15 cellular contexts compared by ENCODE assay signal in the genomic region with DNA sequence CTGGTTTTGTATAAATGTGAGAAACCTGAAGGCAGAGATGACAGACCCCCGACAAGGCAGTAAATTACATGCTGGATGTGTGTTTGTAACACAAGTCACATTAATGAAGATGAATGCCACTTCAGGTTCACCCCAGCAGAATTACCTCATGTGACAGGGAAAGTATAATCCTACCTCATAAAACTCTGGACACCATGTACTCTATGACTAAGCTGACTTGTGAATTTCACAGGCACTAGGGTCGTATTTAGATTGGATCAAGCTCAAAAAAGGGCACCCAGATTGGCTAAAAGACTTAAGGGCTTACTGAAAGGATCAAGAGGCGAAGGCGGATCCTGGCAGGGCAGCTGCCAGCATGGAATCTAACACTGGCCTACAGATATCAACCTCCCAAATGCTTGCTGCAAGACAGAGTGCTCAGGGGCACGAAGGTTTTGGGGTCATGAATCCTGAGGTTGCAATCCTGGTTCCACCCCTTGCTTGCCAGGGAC.
A peak's percentile ranks its signal among the peaks of the same experiment; 100 is the strongest.
DNase-seq lines count a peak whose midpoint lies in the region; ATAC-seq and TF ChIP-seq lines count a peak whose summit lies in the region.
"Had no signal": no experiment of that assay in that cellular context is flagged by ENCODE, and none has a peak within 500 bp of the region (broad histone marks: within the 10 kb centered on the region; RNA-seq: fewer than 3 reads in every experiment).

No MANE protein-coding gene starts in this region.

- POLR2A ChIA-PET in CD4-positive, alpha-beta T cell (lab: Charles Lee) = no interaction called here
- POLR2A ChIA-PET in HEK293T (lab: Yijun Ruan, JAX) = interaction anchor here (0.6 to 1.8 kb wide), 7 partner anchors 8 to 214 kb away, joined by 3 to 4 read pairs (median 3); no protein-coding TSS in a partner anchor
- POLR2A ChIA-PET in naive thymus-derived CD4-positive, alpha-beta T cell (lab: Charles Lee) = no interaction called here

- H4K8ac ChIP-seq in trophoblast cell (ENCODE audit: low read depth, low read length) = no peak overlapping the region

- no peak overlapping the region for H3K14ac ChIP-seq in trophoblast cell (ENCODE audit: low read length)

- no peaks in the 10 kb centered on the region for H3K79me2 ChIP-seq in trophoblast cell (ENCODE audit: control insufficient read depth, insufficient read depth, low read length, poor library complexity)

- no peaks in the 10 kb centered on the region for H3K9me3 Mint-ChIP-seq in CD4-positive, alpha-beta T cell
- H3K9me3 Mint-ChIP-seq in mesothelial cell of epicardium (no peaks in the 10 kb centered on the region), glutamatergic neuron (ENCODE audit: unreplicated experiment) (peaks cover 2% of the 10 kb centered on the region)
- peaks cover 0 to 1% (median 0%) of the 10 kb centered on the region in 11 donors for H3K9me3 Mint-ChIP-seq in naive thymus-derived CD4-positive, alpha-beta T cell
- H3K9me3 Mint-ChIP-seq: IgD-negative memory B cell had no signal

- H4K91ac ChIP-seq in trophoblast cell (ENCODE audit: low read depth, low read length) = no peak overlapping the region

- H3K4me3 ChIP-seq in adipocyte (ENCODE audit: low read length) (no peak overlapping the region), trophoblast cell (ENCODE audit: low read depth, low read length) (no peak overlapping the region)
- no peak overlapping the region for H3K4me3 ChIP-seq in naive thymus-derived CD4-positive, alpha-beta T cell (ENCODE audit: low read length)
- H3K4me3 ChIP-seq: BLaER1 treated with 17β-estradiol and CSF1 and Interleukin-3, amounts not matched to agents 10 nM and 100 nM; body of pancreas; HAP-1 had no signal

- H3K27ac ChIP-seq in CD4-positive, alpha-beta T cell (ENCODE audit: low read depth, low read length) = no peak overlapping the region
- no peak overlapping the region for H3K27ac ChIP-seq in naive thymus-derived CD4-positive, alpha-beta T cell (ENCODE audit: low read depth, low read length)
- no peak overlapping the region for H3K27ac ChIP-seq in trophoblast cell (ENCODE audit: low read depth, low read length)
- H3K27ac ChIP-seq: BLaER1 treated with 17β-estradiol and CSF1 and Interleukin-3, amounts not matched to agents 10 nM and 100 nM; body of pancreas had no signal

- no peak overlapping the region for H2AFZ ChIP-seq in trophoblast cell (ENCODE audit: insufficient read depth, low read length, poor library complexity)

- no peak overlapping the region for H3K4me2 ChIP-seq in trophoblast cell (ENCODE audit: low read length)
- H3K4me2 ChIP-seq: BLaER1 treated with 17β-estradiol and CSF1 and Interleukin-3, amounts not matched to agents 10 nM and 100 nM had no signal

- no peak for DNase-seq in CD4-positive, alpha-beta T cell
- DNase-seq in HEK293T (ENCODE audit: extremely low spot score) (peak; percentile 65), adipocyte (ENCODE audit: low read depth) (peak; percentile 25), mesothelial cell of epicardium (ENCODE audit: low spot score in 2 of 2, unreplicated experiment in 2 of 2) (no peak), OCI-M1 (lab: John Stamatoyannopoulos, UW) (no peak), trophoblast cell (no peak), glutamatergic neuron (no peak)
- no peak for DNase-seq in naive thymus-derived CD4-positive, alpha-beta T cell
- DNase-seq: activated CD8-positive, alpha-beta memory T cell treated with anti-CD3 and anti-CD28 coated beads, Interleukin-2, amount 10 ng/mL, durations not matched to agents 7 days and 5 days; body of pancreas; NCI-H2107; stimulated activated CD8-positive, alpha-beta memory T cell treated with anti-CD3 and anti-CD28 coated beads, Interleukin-4, amount 100 ng/mL, for 48 hours had no signal

- H2BK12ac ChIP-seq in trophoblast cell (ENCODE audit: low read length) = no peak overlapping the region

- no CpG with 5 or more reads among the region's 5 CpGs for WGBS in trophoblast cell (ENCODE audit: extremely low coverage, insufficient coverage, insufficient read length)

- no peak for TF ChIP-seq CTCF in CD4-positive, alpha-beta T cell (IDR thresholded peaks at IDR 0.05)
- TF ChIP-seq CTCF in mesothelial cell of epicardium (IDR thresholded peaks at IDR 0.05; ENCODE audit: unreplicated experiment) = no peak
- TF ChIP-seq CTCF in glutamatergic neuron (IDR thresholded peaks at IDR 0.05; ENCODE audit: partially characterized antibody, unreplicated experiment) = no peak

- no peaks in the 10 kb centered on the region for H3K27me3 Mint-ChIP-seq in CD4-positive, alpha-beta T cell
- H3K27me3 Mint-ChIP-seq in mesothelial cell of epicardium (ENCODE audit: low read depth) (no peaks in the 10 kb centered on the region), glutamatergic neuron (ENCODE audit: unreplicated experiment) (no peaks in the 10 kb centered on the region)
- H3K27me3 Mint-ChIP-seq in naive thymus-derived CD4-positive, alpha-beta T cell = no peaks in the 10 kb centered on the region
- H3K27me3 Mint-ChIP-seq: activated CD8-positive, alpha-beta memory T cell treated with anti-CD3 and anti-CD28 coated beads, Interleukin-2, amount 10 ng/mL, durations not matched to agents 7 days and 5 days; IgD-negative memory B cell had no signal

- H2BK5ac ChIP-seq in trophoblast cell (ENCODE audit: low read depth, low read length, poor library complexity) = no peak overlapping the region

- no peak overlapping the region for H2AK5ac ChIP-seq in trophoblast cell (ENCODE audit: low read length)

- peak overlapping the region; percentile 13 for H3K27ac Mint-ChIP-seq in CD4-positive, alpha-beta T cell
- H3K27ac Mint-ChIP-seq in mesothelial cell of epicardium = peak overlapping the region; percentile 49
- peak overlapping the region in 3 of 9 donors; percentile 7 to 48 (median 10) for H3K27ac Mint-ChIP-seq in naive thymus-derived CD4-positive, alpha-beta T cell
- H3K27ac Mint-ChIP-seq in glutamatergic neuron (ENCODE audit: unreplicated experiment) = no peak overlapping the region
- H3K27ac Mint-ChIP-seq: activated CD8-positive, alpha-beta memory T cell treated with anti-CD3 and anti-CD28 coated beads, Interleukin-2, amount 10 ng/mL, durations not matched to agents 7 days and 5 days; IgD-negative memory B cell had no signal

- peaks cover 22% of the 10 kb centered on the region for H3K4me1 ChIP-seq in adipocyte (ENCODE audit: control insufficient read depth, insufficient read depth, low read length)
- no peaks in the 10 kb centered on the region for H3K4me1 ChIP-seq in naive thymus-derived CD4-positive, alpha-beta T cell (ENCODE audit: control insufficient read depth in 2 of 2, insufficient read depth in 2 of 2, low read length in 2 of 2)
- H3K4me1 ChIP-seq in trophoblast cell (ENCODE audit: control insufficient read depth in 1 of 2, insufficient read depth in 2 of 2, low read length in 2 of 2) = peaks cover 4 to 7% of the 10 kb centered on the region in 2 experiments
- H3K4me1 ChIP-seq: BLaER1 treated with 17β-estradiol and CSF1 and Interleukin-3, amounts not matched to agents 10 nM and 100 nM; body of pancreas; HAP-1 had no signal

- H2BK120ac ChIP-seq in trophoblast cell (ENCODE audit: insufficient read depth, low read length, poor library complexity) = no peak overlapping the region

- H3K4me3 Mint-ChIP-seq in CD4-positive, alpha-beta T cell = no peak overlapping the region
- no peak overlapping the region for H3K4me3 Mint-ChIP-seq in mesothelial cell of epicardium
- H3K4me3 Mint-ChIP-seq in naive thymus-derived CD4-positive, alpha-beta T cell = no peak overlapping the region
- H3K4me3 Mint-ChIP-seq in glutamatergic neuron (ENCODE audit: unreplicated experiment) = no peak overlapping the region
- H3K4me3 Mint-ChIP-seq: activated CD8-positive, alpha-beta memory T cell treated with anti-CD3 and anti-CD28 coated beads, Interleukin-2, amount 10 ng/mL, durations not matched to agents 7 days and 5 days; IgD-negative memory B cell had no signal

- no peaks in the 10 kb centered on the region for H3K9me3 ChIP-seq in CD4-positive, alpha-beta T cell (ENCODE audit: control insufficient read depth, low read length)
- no peaks in the 10 kb centered on the region for H3K9me3 ChIP-seq in adipocyte (ENCODE audit: control insufficient read depth, low read length)
- no peaks in the 10 kb centered on the region for H3K9me3 ChIP-seq in naive thymus-derived CD4-positive, alpha-beta T cell (ENCODE audit: control insufficient read depth in 2 of 3, low read length in 3 of 3)
- no peaks in the 10 kb centered on the region for H3K9me3 ChIP-seq in trophoblast cell (ENCODE audit: insufficient read depth, low read depth, low read length)
- H3K9me3 ChIP-seq: BLaER1 treated with 17β-estradiol and CSF1 and Interleukin-3, amounts not matched to agents 10 nM and 100 nM; body of pancreas; HAP-1 had no signal

- H3K9ac ChIP-seq in adipocyte (ENCODE audit: low read length) = no peak overlapping the region
- no peak overlapping the region for H3K9ac ChIP-seq in trophoblast cell (ENCODE audit: low read length)
- H3K9ac ChIP-seq: BLaER1 treated with 17β-estradiol and CSF1 and Interleukin-3, amounts not matched to agents 10 nM and 100 nM had no signal

- H3K18ac ChIP-seq in trophoblast cell (ENCODE audit: low read length) = no peak overlapping the region

- peaks cover 72% of the 10 kb centered on the region for H3K36me3 Mint-ChIP-seq in CD4-positive, alpha-beta T cell (ENCODE audit: low read depth)
- H3K36me3 Mint-ChIP-seq in mesothelial cell of epicardium = peaks cover 5% of the 10 kb centered on the region
- peaks cover 0 to 30% (median 12%) of the 10 kb centered on the region in 5 donors for H3K36me3 Mint-ChIP-seq in naive thymus-derived CD4-positive, alpha-beta T cell
- H3K36me3 Mint-ChIP-seq in glutamatergic neuron (ENCODE audit: unreplicated experiment) = no peaks in the 10 kb centered on the region

- no peak for ATAC-seq in CD4-positive, alpha-beta T cell (ENCODE audit: poor library complexity)
- no peak for ATAC-seq in naive thymus-derived CD4-positive, alpha-beta T cell
- ATAC-seq: activated CD8-positive, alpha-beta memory T cell treated with anti-CD3 and anti-CD28 coated beads, Interleukin-2, amount 10 ng/mL, durations not matched to agents 7 days and 5 days; body of pancreas had no signal

- H3K36me3 ChIP-seq in adipocyte (ENCODE audit: control insufficient read depth, insufficient read depth, low read length, severe bottlenecking) = peaks cover 25% of the 10 kb centered on the region
- peaks cover 6 to 25% (median 8%) of the 10 kb centered on the region in 3 experiments for H3K36me3 ChIP-seq in naive thymus-derived CD4-positive, alpha-beta T cell (ENCODE audit: control insufficient read depth in 2 of 3, insufficient read depth in 3 of 3, low read length in 3 of 3)
- H3K36me3 ChIP-seq in trophoblast cell (ENCODE audit: control insufficient read depth in 1 of 2, insufficient read depth in 2 of 2, low read length in 2 of 2) = peaks cover 8 to 10% of the 10 kb centered on the region in 2 experiments
- H3K36me3 ChIP-seq: HAP-1 had no signal

- CTCF ChIA-PET in CD4-positive, alpha-beta T cell (lab: Charles Lee) = no interaction called here
- CTCF ChIA-PET in HEK293T (lab: Yijun Ruan, JAX) = interaction anchor here (0.8 to 0.9 kb wide), 2 partner anchors 47 to 436 kb away, joined by 3 to 4 read pairs; no protein-coding TSS in a partner anchor
- CTCF ChIA-PET in naive thymus-derived CD4-positive, alpha-beta T cell (lab: Charles Lee) = interaction anchor here (0.6 to 1.1 kb wide), 2 partner anchors 436 to 577 kb away, joined by 3 to 4 read pairs; no protein-coding TSS in a partner anchor

- no peaks in the 10 kb centered on the region for H3K79me1 ChIP-seq in trophoblast cell (ENCODE audit: low read length)

- no peak overlapping the region for H3K23ac ChIP-seq in trophoblast cell (ENCODE audit: low read length)

- H3K4ac ChIP-seq in trophoblast cell (ENCODE audit: low read depth, low read length) = no peak overlapping the region

- no peaks in the 10 kb centered on the region for H3K27me3 ChIP-seq in CD4-positive, alpha-beta T cell (ENCODE audit: control insufficient read depth, insufficient read depth, low read length)
- H3K27me3 ChIP-seq in adipocyte (replicated peaks; ENCODE audit: control insufficient read depth, insufficient read depth, low read length) = no peaks in the 10 kb centered on the region
- H3K27me3 ChIP-seq in naive thymus-derived CD4-positive, alpha-beta T cell (ENCODE audit: control insufficient read depth in 2 of 2, insufficient read depth in 2 of 2, low read length in 2 of 2) = no peaks in the 10 kb centered on the region
- H3K27me3 ChIP-seq in trophoblast cell (ENCODE audit: insufficient read depth, low read length) = no peaks in the 10 kb centered on the region
- H3K27me3 ChIP-seq: BLaER1 treated with 17β-estradiol and CSF1 and Interleukin-3, amounts not matched to agents 10 nM and 100 nM; body of pancreas had no signal

- H3K4me1 Mint-ChIP-seq in CD4-positive, alpha-beta T cell (ENCODE audit: low read depth) = peaks cover 5% of the 10 kb centered on the region
- H3K4me1 Mint-ChIP-seq in mesothelial cell of epicardium (peaks cover 50% of the 10 kb centered on the region), glutamatergic neuron (ENCODE audit: low read depth, unreplicated experiment) (peaks cover 5% of the 10 kb centered on the region)
- H3K4me1 Mint-ChIP-seq in naive thymus-derived CD4-positive, alpha-beta T cell = peaks cover 0 to 16% (median 9%) of the 10 kb centered on the region in 7 donors

- no peak overlapping the region for H4K12ac ChIP-seq in trophoblast cell (ENCODE audit: low read depth, low read length)

- intact Hi-C loops in CD4-positive, alpha-beta T cell (cut with DNase I, micrococcal nuclease) = loop anchor here in 1 of 2 experiments (5.0 kb wide), 1 partner anchor 556 kb away; no protein-coding TSS in a partner anchor
- intact Hi-C loops in naive thymus-derived CD4-positive, alpha-beta T cell (cut with micrococcal nuclease) = loop anchor here in 1 of 2 donors (5.0 to 10.0 kb wide), 4 partner anchors 236 to 512 kb away; a partner anchor contains a TSS

Comparison
In these comparisons a context has a peak if more than half of its experiments do, and no peak if none do; other contexts are left out.
1. DNase-seq: peak in HEK293T (single experiment) and adipocyte (single experiment); none in CD4-positive, alpha-beta T cell (0 of 10), mesothelial cell of epicardium (0 of 2), naive thymus-derived CD4-positive, alpha-beta T cell (0 of 9), OCI-M1 (single experiment), trophoblast cell (0 of 2) and glutamatergic neuron (single experiment).